8 cellular contexts compared by ENCODE assay signal in the genomic region with DNA sequence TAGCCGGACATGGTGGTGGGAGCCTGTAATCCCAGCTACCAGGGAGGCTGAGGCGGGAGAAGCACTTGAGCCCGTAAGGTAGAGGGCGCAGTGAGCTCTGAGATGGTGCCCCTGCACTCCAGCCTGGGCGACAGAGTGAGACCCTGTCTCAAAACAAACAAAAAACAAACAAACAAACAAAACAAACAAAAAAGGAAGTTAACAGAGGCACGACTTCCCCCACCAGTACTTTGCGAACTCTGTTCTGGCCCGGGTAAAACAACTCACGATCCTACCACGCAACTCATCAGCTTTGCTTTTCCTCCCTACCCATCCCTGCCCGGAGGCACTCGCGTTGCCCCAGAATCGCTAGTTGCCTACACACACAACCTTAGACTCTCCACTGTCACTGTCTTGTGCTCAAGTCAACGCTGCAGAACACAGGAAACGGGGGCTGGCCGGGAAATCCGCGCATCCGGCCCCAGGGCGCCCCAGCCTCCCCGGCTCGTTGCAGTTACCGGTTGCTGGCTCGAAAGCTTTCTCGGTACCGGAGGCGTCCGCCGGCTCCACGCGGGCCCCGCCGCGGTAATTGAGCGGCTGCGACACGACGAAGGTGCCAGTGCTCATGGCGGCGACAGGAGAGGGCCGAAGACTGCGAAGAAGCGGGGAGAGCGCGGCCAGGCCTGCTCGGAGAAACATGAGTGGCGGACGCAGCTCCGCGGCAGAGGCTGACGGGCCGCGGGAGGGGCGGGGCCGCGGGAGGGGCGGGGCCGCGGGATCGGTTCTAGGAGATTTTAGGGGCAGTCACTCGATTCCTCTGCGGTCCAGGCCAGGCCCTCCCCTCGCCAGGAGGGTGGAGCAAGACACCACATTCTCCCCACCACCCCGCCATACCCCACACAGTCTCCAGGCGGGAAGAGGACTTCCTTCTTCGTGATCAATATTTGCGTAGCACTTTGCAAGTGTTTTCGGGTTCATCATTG. TPM values are rescaled to one million over a fixed set of nuclear protein-coding genes. Genes with fewer than 3 reads are reported as not detected.
DNase-seq lines count a peak whose midpoint lies in the region; ATAC-seq, FAIRE-seq and TF ChIP-seq lines count a peak whose summit lies in the region.

TSS of gene ALDH9A1 (minus strand) at position 682 of the 962 bp plus-strand sequence. CDS start at position 678, 4 bp downstream.

- peak; percentile 88 for FAIRE-seq in GM12892 (lab: Jason Lieb, UNC)

- peak within 1 kb of the TSS; percentile 93 to 96 (median 96) for H3K27ac ChIP-seq in transverse colon

- peak within 1 kb of the TSS; percentile 67 to 69 (median 67) for H3K4me3 ChIP-seq in transverse colon

- peak in 4 of 5 experiments; percentile 13 to 48 (median 22) for TF ChIP-seq CTCF in transverse colon (IDR thresholded peaks at IDR 0.05)

- in situ Hi-C loops in transverse colon (cut with MboI; ENCODE audit: low pct_ligation_motif_present in 1 of 4, low pct_unique_long_range_greater_than_20kb in 1 of 4, low sequenced_read_pairs in 3 of 4) = loop anchor here in 1 of 4 donors (10.0 kb wide), 1 partner anchor 93 kb away; no protein-coding TSS in a partner anchor

- TF ChIP-seq EP300 in transverse colon (IDR thresholded peaks at IDR 0.05; ENCODE audit: low read depth) = no peak

- H3K36me3 ChIP-seq in transverse colon = peaks cover 0 to 5% (median 0%) of the 10 kb centered on the region in 4 donors

- TF ChIP-seq POLR2A in GM12892 (IDR thresholded peaks at IDR 0.05; ENCODE audit: low read depth, low read length) (peak; percentile 95), transverse colon (IDR thresholded peaks at IDR 0.05) (peak; percentile 80)

- no peaks in the 10 kb centered on the region for H3K27me3 ChIP-seq in transverse colon

- intact Hi-C loops in Right ventricle myocardium superior (cut with DNase I) = no loop called here
- intact Hi-C loops in transverse colon (cut with DNase I; ENCODE audit: low total_unique reads) = loop anchor here (10.0 kb wide), 1 partner anchor 53 kb away; no protein-coding TSS in a partner anchor

- DNase-seq in GM12892 (ENCODE audit: insufficient read length) (peak; percentile 76), NCI-H1417 treated with DMSO at 0.1 percent for 48 hours (lab: John Stamatoyannopoulos, UW) (peak; percentile 56), SW480 (ENCODE audit: low spot score) (peak; percentile 79), Right ventricle myocardium superior (peak; percentile 95), pons (ENCODE audit: low spot score) (peak; percentile 83), transverse colon (peak; percentile 93)
- peak; percentile 73 for DNase-seq in activated naive CD8-positive, alpha-beta T cell treated with anti-CD3 and anti-CD28 coated beads, Interleukin-2, amount 50 U/mL, for 16 hours (ENCODE audit: low read depth, low spot score)

- H3K4me1 ChIP-seq in transverse colon = peaks cover 13 to 29% (median 20%) of the 10 kb centered on the region in 4 donors

- H3K9me3 ChIP-seq in transverse colon = no peaks in the 10 kb centered on the region

- WGBS in transverse colon (ENCODE audit: low coverage in 1 of 2), 2 donors = 0 to 1% methylated on average over 20 to 68 of the region's 69 CpGs

- peak; percentile 91 for ATAC-seq in HG02840 (IDR thresholded peaks at IDR 0.05; ENCODE audit: low FRiP score, unreplicated experiment)
- ATAC-seq in Right ventricle myocardium superior (ENCODE audit: poor library complexity) = peak; percentile 97

RNA-seq across cellular contexts. Expression of gene ALDH9A1, which starts in this region (rescaled TPM):
- polyA plus RNA-seq in GM12892 (2012; ENCODE audit: missing spikeins) = 28.8 TPM
- total RNA-seq in Right ventricle myocardium superior (54.7 TPM), transverse colon (100 to 1,000 TPM in 1 of 4 donors, 10 to 100 TPM in 3; 15.3 to 103 (median 59.5) TPM)

Comparison
In these comparisons a context has a peak if more than half of its experiments do, and no peak if none do; other contexts are left out.
1. Peak in every context shown above with its lines: DNase-seq, ATAC-seq, H3K4me3 ChIP-seq and H3K27ac ChIP-seq.